22 cellular contexts compared by ENCODE assay signal in genomic region chr17:51059781-51060180, GRCh38.
A peak's percentile ranks its signal among the peaks of the same experiment; 100 is the strongest.
DNase-seq lines count a peak whose midpoint lies in the region; ATAC-seq and TF ChIP-seq lines count a peak whose summit lies in the region.
"Had no signal": no experiment of that assay in that cellular context is flagged by ENCODE, and none has a peak within 500 bp of the region (broad histone marks: within the 10 kb centered on the region; RNA-seq: fewer than 3 reads in every experiment).

No MANE protein-coding gene starts in this region.

- no peak overlapping the region for H2AFZ ChIP-seq in PC-9

- H3K9me3 Mint-ChIP-seq in stimulated activated effector memory CD8-positive, alpha-beta T cell treated with anti-CD3 and anti-CD28 coated beads, Interleukin-12 subunit alpha, Interleukin-12 subunit beta, amount 100 ng/mL, for 72 hours = no peaks in the 10 kb centered on the region
- H3K9me3 Mint-ChIP-seq: activated CD4-positive, alpha-beta T cell treated with anti-CD3 and anti-CD28 coated beads, Interleukin-2, amount 10 ng/mL, durations not matched to agents 7 days and 5 days; CD14-positive monocyte had no signal

- TF ChIP-seq CTCF in PC-9 (conservative IDR thresholded peaks at IDR 0.05) = no peak
- TF ChIP-seq CTCF in fibroblast of the aortic adventitia (IDR thresholded peaks at IDR 0.05; ENCODE audit: insufficient read depth, low read length) = no peak

- BruUV-seq in PC-9 (replicated peaks; lab: Mats Ljungman, UMichigan) = no TSS peak

- no peak overlapping the region for H3K4me3 ChIP-seq in PC-9
- no peak overlapping the region for H3K4me3 ChIP-seq in fibroblast of the aortic adventitia (ENCODE audit: low read depth, low read length)
- H3K4me3 ChIP-seq: ascending aorta, coronary artery, ovary, skin epidermis had no signal

- CTCF ChIA-PET in PC-9 (lab: Charles Lee) = no interaction called here

- peak overlapping the region; percentile 18; the same call in 1 of the 2 replicates for H3K27ac ChIP-seq in PC-9
- H3K27ac ChIP-seq: ascending aorta, coronary artery, ovary, RWPE1, skin epidermis had no signal

- H3K4me1 Mint-ChIP-seq in stimulated activated effector memory CD8-positive, alpha-beta T cell treated with anti-CD3 and anti-CD28 coated beads, Interleukin-12 subunit alpha, Interleukin-12 subunit beta, amount 100 ng/mL, for 72 hours = peaks cover 23% of the 10 kb centered on the region

- 0 out of 2 replicates have a peak, but pooled peaks cover 3% of the 10 kb centered on the region for H3K36me3 ChIP-seq in PC-9 (ENCODE audit: low read depth)
- H3K36me3 ChIP-seq: ascending aorta, ovary had no signal

- POLR2A ChIA-PET in PC-9 (lab: Charles Lee; ENCODE audit: unreplicated experiment) = no interaction called here

- DNase-seq in GM03348 (ENCODE audit: low spot score) (peak; percentile 11), PC-9 (peak in 1 of 2 experiments; percentile 63), fibroblast of the aortic adventitia (ENCODE audit: low read depth) (peak; percentile 60), NCI-H2227 treated with DMSO at 0.1 percent for 48 hours (lab: John Stamatoyannopoulos, UW) (no peak), NCI-H1694 treated with DMSO at 0.1 percent for 48 hours (lab: John Stamatoyannopoulos, UW) (no peak)
- DNase-seq in stimulated activated effector memory CD8-positive, alpha-beta T cell treated with anti-CD3 and anti-CD28 coated beads, Interleukin-12 subunit alpha, Interleukin-12 subunit beta, amount 100 ng/mL, for 72 hours (ENCODE audit: low spot score in 2 of 2) = no peak
- DNase-seq in stimulated activated naive CD4-positive, alpha-beta T cell (lab: John Stamatoyannopoulos, UW) = no peak
- DNase-seq: activated CD4-positive, alpha-beta T cell treated with anti-CD3 and anti-CD28 coated beads, Interleukin-2, amount 10 ng/mL, durations not matched to agents 7 days and 5 days; activated naive CD4-positive, alpha-beta T cell treated with Interleukin-2 at 50 U/mL for 16 hours; DMS153; left ventricle myocardium superior; MM.1S; NCI-H1694; NK-92 treated with Interleukin-12 subunit alpha and Interleukin-12 subunit beta, amount 100 ng/mL, for 24 hours; ovary; stimulated activated CD4-positive, alpha-beta T cell treated with anti-CD3 and anti-CD28 coated beads, Interleukin-4, amount 100 ng/mL, for 1 hour had no signal

- no peaks in the 10 kb centered on the region for H3K9me3 ChIP-seq in PC-9 (ENCODE audit: insufficient read depth, low read depth)
- H3K9me3 ChIP-seq: ascending aorta, ovary had no signal

- H3K27me3 ChIP-seq in PC-9 (ENCODE audit: insufficient read depth, low read depth) = no peaks in the 10 kb centered on the region
- H3K27me3 ChIP-seq: ascending aorta, ovary had no signal

- peaks cover 18% of the 10 kb centered on the region for H3K4me1 ChIP-seq in PC-9 (replicated peaks; ENCODE audit: insufficient read depth)

- H3K27ac Mint-ChIP-seq in stimulated activated effector memory CD8-positive, alpha-beta T cell treated with anti-CD3 and anti-CD28 coated beads, Interleukin-12 subunit alpha, Interleukin-12 subunit beta, amount 100 ng/mL, for 72 hours = peak overlapping the region; percentile 14
- H3K27ac Mint-ChIP-seq: activated CD4-positive, alpha-beta T cell treated with anti-CD3 and anti-CD28 coated beads, Interleukin-2, amount 10 ng/mL, durations not matched to agents 7 days and 5 days had no signal

- peaks cover 41% of the 10 kb centered on the region for H3K79me2 ChIP-seq in PC-9 (ENCODE audit: low read depth)

- no peak overlapping the region for H3K4me3 Mint-ChIP-seq in stimulated activated effector memory CD8-positive, alpha-beta T cell treated with anti-CD3 and anti-CD28 coated beads, Interleukin-12 subunit alpha, Interleukin-12 subunit beta, amount 100 ng/mL, for 72 hours
- H3K4me3 Mint-ChIP-seq: activated CD4-positive, alpha-beta T cell treated with anti-CD3 and anti-CD28 coated beads, Interleukin-2, amount 10 ng/mL, durations not matched to agents 7 days and 5 days; CD14-positive monocyte had no signal

- no peak for ATAC-seq in stimulated activated effector memory CD8-positive, alpha-beta T cell treated with anti-CD3 and anti-CD28 coated beads, Interleukin-12 subunit alpha, Interleukin-12 subunit beta, amount 100 ng/mL, for 72 hours
- ATAC-seq in GM21723 (IDR thresholded peaks at IDR 0.05; ENCODE audit: unreplicated experiment) = no peak
- ATAC-seq: left ventricle myocardium superior had no signal

- no peaks in the 10 kb centered on the region for H3K9me2 ChIP-seq in PC-9 (ENCODE audit: insufficient read depth)

- intact Hi-C loops in PC-9 (cut with micrococcal nuclease; ENCODE audit: unreplicated experiment) = loop anchor here (5.0 kb wide), 1 partner anchor 207 kb away; no protein-coding TSS in a partner anchor

- peaks cover 5% of the 10 kb centered on the region; the same call in 1 of the 2 replicates for H4K20me1 ChIP-seq in PC-9 (ENCODE audit: insufficient read depth)

- peaks cover 21% of the 10 kb centered on the region; the same call in 1 of the 2 replicates for H3F3A ChIP-seq in PC-9 (ENCODE audit: insufficient read depth, low read depth)

- peaks cover 20% of the 10 kb centered on the region for H3K36me3 Mint-ChIP-seq in stimulated activated effector memory CD8-positive, alpha-beta T cell treated with anti-CD3 and anti-CD28 coated beads, Interleukin-12 subunit alpha, Interleukin-12 subunit beta, amount 100 ng/mL, for 72 hours

- no peak overlapping the region for H3K4me2 ChIP-seq in PC-9

Comparison
In these comparisons a context has a peak if more than half of its experiments do, and no peak if none do; other contexts are left out.
1. DNase-seq: peak in GM03348 (single experiment) and fibroblast of the aortic adventitia (single experiment); none in stimulated activated effector memory CD8-positive, alpha-beta T cell treated with anti-CD3 and anti-CD28 coated beads, Interleukin-12 subunit alpha, Interleukin-12 subunit beta, amount 100 ng/mL, for 72 hours (0 of 2), stimulated activated naive CD4-positive, alpha-beta T cell (0 of 6), NCI-H2227 treated with DMSO at 0.1 percent for 48 hours (single experiment) and NCI-H1694 treated with DMSO at 0.1 percent for 48 hours (single experiment).